ENCODE assay signal across 7 cellular contexts in genomic region chr7:95824586-95824985, GRCh38. TPM values are rescaled to one million over a fixed set of nuclear protein-coding genes. Genes with fewer than 3 reads are reported as not detected.
"Had no signal": no experiment of that assay in that cellular context is flagged by ENCODE, and none has a peak within 500 bp of the region (broad histone marks: within the 10 kb centered on the region; RNA-seq: fewer than 3 reads in every experiment).

No MANE protein-coding gene starts in this region.

- H3K9me3 Mint-ChIP-seq: GM23338, IgD-negative memory B cell had no signal

- H3K36me3 Mint-ChIP-seq: IgD-negative memory B cell had no signal

- DNase-seq: H7, HFFc6, KBM-7 had no signal

- ATAC-seq: GM23338, HCT116, HepG2 had no signal

- H3K27ac Mint-ChIP-seq: GM23338, HFFc6, IgD-negative memory B cell had no signal

RNA-seq across cellular contexts. Expression of gene DYNC1I1, which starts 52.2 kb away (rescaled TPM):
- total RNA-seq: HepG2 had no signal
